In the genomic region with DNA sequence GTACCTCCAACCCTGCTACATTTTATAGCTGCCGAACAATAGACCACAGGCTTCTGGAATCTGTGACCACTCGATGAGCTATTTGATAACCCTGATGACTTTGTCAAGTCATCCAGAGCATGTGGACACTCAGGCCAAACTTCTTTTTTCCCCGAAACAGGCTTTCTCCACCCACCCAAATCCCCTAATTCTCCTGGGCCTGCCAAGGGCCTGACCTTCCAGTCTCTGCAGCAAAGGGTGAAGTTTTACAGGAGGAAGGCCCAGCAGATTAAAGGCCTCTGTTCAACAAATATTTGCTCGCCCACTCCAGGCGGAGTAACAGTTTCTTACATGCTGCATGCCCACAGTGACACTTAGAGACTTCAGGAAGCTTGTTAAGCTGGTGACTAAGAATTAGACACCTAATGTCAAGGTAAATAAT, we compare ENCODE assay signal across 1 cellular context.
TF ChIP-seq lines count a peak whose summit lies in the region.

No MANE protein-coding gene starts in this region.

TF ChIP-seq in HCT116, 20 proteins besides CTCF, POLR2A, EP300 and RAD21 (continued from another document):
- TF ChIP-seq, protein P1, sequence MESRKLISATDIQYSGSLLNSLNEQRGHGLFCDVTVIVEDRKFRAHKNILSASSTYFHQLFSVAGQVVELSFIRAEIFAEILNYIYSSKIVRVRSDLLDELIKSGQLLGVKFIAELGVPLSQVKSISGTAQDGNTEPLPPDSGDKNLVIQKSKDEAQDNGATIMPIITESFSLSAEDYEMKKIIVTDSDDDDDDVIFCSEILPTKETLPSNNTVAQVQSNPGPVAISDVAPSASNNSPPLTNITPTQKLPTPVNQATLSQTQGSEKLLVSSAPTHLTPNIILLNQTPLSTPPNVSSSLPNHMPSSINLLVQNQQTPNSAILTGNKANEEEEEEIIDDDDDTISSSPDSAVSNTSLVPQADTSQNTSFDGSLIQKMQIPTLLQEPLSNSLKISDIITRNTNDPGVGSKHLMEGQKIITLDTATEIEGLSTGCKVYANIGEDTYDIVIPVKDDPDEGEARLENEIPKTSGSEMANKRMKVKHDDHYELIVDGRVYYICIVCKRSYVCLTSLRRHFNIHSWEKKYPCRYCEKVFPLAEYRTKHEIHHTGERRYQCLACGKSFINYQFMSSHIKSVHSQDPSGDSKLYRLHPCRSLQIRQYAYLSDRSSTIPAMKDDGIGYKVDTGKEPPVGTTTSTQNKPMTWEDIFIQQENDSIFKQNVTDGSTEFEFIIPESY (IDR thresholded peaks at IDR 0.05; ENCODE audit: extremely low read depth, insufficient replicate concordance, low read length): no peak
- TF ChIP-seq CBX3 (IDR thresholded peaks at IDR 0.05; ENCODE audit: low read depth): peak; percentile 55; the same call in 1 of the 2 replicates
- TF ChIP-seq TCF7L2 (IDR thresholded peaks at IDR 0.05; ENCODE audit: borderline replicate concordance, extremely low read depth, insufficient read depth, insufficient read length): no peak
- peak; percentile 41; the same call in 1 of the 2 replicates for TF ChIP-seq SIN3A (IDR thresholded peaks at IDR 0.05; ENCODE audit: low read depth)
